In the genomic region with DNA sequence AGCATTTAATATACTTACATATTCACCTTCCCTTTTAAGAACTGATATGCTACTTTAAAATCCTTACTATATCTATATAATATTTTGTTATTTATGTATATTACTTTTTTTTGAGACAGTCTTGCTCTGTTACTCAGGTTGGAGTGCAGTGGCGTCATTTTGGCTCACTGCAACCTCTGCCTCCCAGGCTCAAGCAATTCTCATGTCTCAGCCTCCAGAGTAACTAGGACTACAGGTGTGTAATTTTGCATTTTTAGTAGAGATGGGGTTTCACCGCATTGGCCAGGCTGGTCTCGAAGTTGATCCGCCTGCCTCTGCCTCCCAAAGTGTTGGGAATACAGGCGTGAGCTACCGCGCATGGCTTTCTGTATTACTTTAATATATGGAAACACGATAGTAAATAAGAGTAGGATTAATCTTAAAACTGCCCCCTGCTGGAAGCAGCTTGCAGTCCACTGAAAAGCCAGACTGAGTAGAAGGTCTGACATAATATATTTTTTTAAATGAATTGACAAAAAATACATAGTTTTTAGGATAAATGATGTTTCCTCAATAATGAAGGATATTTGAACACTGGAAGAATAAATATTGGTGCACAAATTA, we compare ENCODE assay signal across 8 cellular contexts. TPM values are rescaled to one million over a fixed set of nuclear protein-coding genes. Genes with fewer than 3 reads are reported as not detected.
DNase-seq lines count a peak whose midpoint lies in the region; ATAC-seq, FAIRE-seq and TF ChIP-seq lines count a peak whose summit lies in the region.

No MANE protein-coding gene starts in this region.

- H3K27ac Mint-ChIP-seq in T-helper 17 cell (peak overlapping the region; percentile 89), progenitor cell of endocrine pancreas (no peak overlapping the region)

- H3K27ac ChIP-seq in colonic mucosa, result no peak overlapping the region

- FAIRE-seq in H54 (lab: Jason Lieb, UNC), result no peak

- no peaks in the 10 kb centered on the region for H3K36me3 ChIP-seq in colonic mucosa

- peak; percentile 27 for DNase-seq in AG08395 (ENCODE audit: low spot score)
- DNase-seq in GM12865 (ENCODE audit: low read depth), result peak; percentile 28
- peak in 1 of 3 donors; percentile 44 for DNase-seq in T-helper 17 cell
- DNase-seq in colonic mucosa, result peak; percentile 37
- DNase-seq in progenitor cell of endocrine pancreas (ENCODE audit: low spot score, unreplicated experiment), result no peak
- no peak for DNase-seq in NCI-H187 (lab: John Stamatoyannopoulos, UW)
- no peak for DNase-seq in NCI-H446 treated with DMSO at 0.1 percent for 48 hours (lab: John Stamatoyannopoulos, UW)
- DNase-seq in H54 (ENCODE audit: insufficient read length, low spot score), result no peak

- no peak overlapping the region for H3K4me3 Mint-ChIP-seq in T-helper 17 cell
- no peak overlapping the region for H3K4me3 Mint-ChIP-seq in progenitor cell of endocrine pancreas (ENCODE audit: low read depth)

- H3K36me3 Mint-ChIP-seq in T-helper 17 cell (ENCODE audit: low read depth) (peaks cover 3% of the 10 kb centered on the region), progenitor cell of endocrine pancreas (ENCODE audit: insufficient read depth) (peaks cover 3% of the 10 kb centered on the region)

- peak; percentile 69 for ATAC-seq in T-helper 17 cell

- H3K27me3 ChIP-seq in colonic mucosa, result no peaks in the 10 kb centered on the region

- H3K9ac ChIP-seq in colonic mucosa (ENCODE audit: low read depth in 2 of 2, low read length in 2 of 2), result no peak overlapping the region

- no peak for TF ChIP-seq POLR2A in H54 (IDR thresholded peaks at IDR 0.05; ENCODE audit: low read depth, low read length)

- TF ChIP-seq CTCF in GM12865 (IDR thresholded peaks at IDR 0.05; ENCODE audit: insufficient read depth, low read depth, low read length, missing control alignments), result peak; percentile 48
- peak; percentile 45 for TF ChIP-seq CTCF in colonic mucosa (IDR thresholded peaks at IDR 0.05)
- peak; percentile 61 for TF ChIP-seq CTCF in progenitor cell of endocrine pancreas (IDR thresholded peaks at IDR 0.05; ENCODE audit: unreplicated experiment)

- no peaks in the 10 kb centered on the region for H3K9me3 Mint-ChIP-seq in progenitor cell of endocrine pancreas (ENCODE audit: low read depth)

- H3K4me1 ChIP-seq in colonic mucosa, result no peaks in the 10 kb centered on the region

- no peak overlapping the region for H3K4me3 ChIP-seq in GM12865 (ENCODE audit: low read depth, low read length)
- H3K4me3 ChIP-seq in colonic mucosa, result no peak overlapping the region

- H3K27me3 Mint-ChIP-seq in T-helper 17 cell (no peaks in the 10 kb centered on the region), progenitor cell of endocrine pancreas (no peaks in the 10 kb centered on the region)

- intact Hi-C loops in colonic mucosa (cut with DNase I), result no loop called here

- peaks cover 42% of the 10 kb centered on the region for H3K4me1 Mint-ChIP-seq in T-helper 17 cell
- H3K4me1 Mint-ChIP-seq in progenitor cell of endocrine pancreas (ENCODE audit: low read depth), result no peaks in the 10 kb centered on the region

- H3K9me3 ChIP-seq in T-helper 17 cell (ENCODE audit: control insufficient read depth, low read length, poor library complexity, severe bottlenecking) (no peaks in the 10 kb centered on the region), colonic mucosa (no peaks in the 10 kb centered on the region)

RNA-seq across cellular contexts. Expression of a gene that starts 24.4 kb away (rescaled TPM):
- 100 to 1,000 TPM; 152 to 160 TPM for total RNA-seq in T-helper 17 cell
- total RNA-seq in colonic mucosa, result 10 to 100 TPM; 12.6 to 15.1 TPM
- total RNA-seq in progenitor cell of endocrine pancreas, result 31.0 and 32.5 TPM in 2 replicates

RNA-seq across cellular contexts. Expression of a gene that starts 28.8 kb away (rescaled TPM):
- not detected for total RNA-seq in T-helper 17 cell
- total RNA-seq in colonic mucosa, result 1 to 10 TPM in 1 of 2 donors, under 1 TPM in 1; 0.72 to 2.7 TPM
- total RNA-seq in progenitor cell of endocrine pancreas, result 1.3 and 1.7 TPM in 2 replicates

Comparison
In these comparisons a context has a peak if more than half of its experiments do, and no peak if none do; other contexts are left out.
1. DNase-seq: peak in AG08395 (single experiment), GM12865 (single experiment) and colonic mucosa (single experiment); none in progenitor cell of endocrine pancreas (single experiment), NCI-H187 (0 of 2), NCI-H446 treated with DMSO at 0.1 percent for 48 hours (single experiment) and H54 (single experiment).
2. Peak in every context shown above with its lines, with median percentiles within 50 percentile points of each other: CTCF ChIP-seq.